Comparison of ENCODE assay signal across 1 cellular context in the genomic region with DNA sequence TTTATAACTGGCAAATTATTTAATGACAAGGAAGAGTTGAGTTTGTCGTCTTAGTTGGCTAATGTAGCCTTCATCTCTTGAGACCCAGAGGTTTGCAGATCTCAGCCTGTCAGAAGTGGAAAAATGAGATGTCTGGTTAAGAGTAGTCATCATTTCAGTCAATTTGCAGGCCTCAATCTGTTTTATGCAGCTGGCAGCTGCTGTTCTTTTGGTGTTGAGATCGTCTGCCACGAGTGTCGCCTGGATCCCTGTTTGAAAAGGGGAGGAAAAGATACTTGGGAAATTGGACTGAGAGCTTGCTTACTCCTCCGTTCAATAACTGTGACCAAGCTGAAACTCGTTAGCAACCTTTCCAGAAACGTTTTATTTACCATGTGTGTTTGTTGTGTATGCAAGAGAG.
TF ChIP-seq lines count a peak whose summit lies in the region.

No MANE protein-coding gene starts in this region.

TF ChIP-seq in IMR-90, 13 proteins besides CTCF, POLR2A, EP300 and RAD21:
- TF ChIP-seq CHD1 (IDR thresholded peaks at IDR 0.05; ENCODE audit: low read depth, low read length), result no peak
- no peak for TF ChIP-seq RFX5 (IDR thresholded peaks at IDR 0.05; ENCODE audit: low read depth, low read length)
- TF ChIP-seq RCOR1 (IDR thresholded peaks at IDR 0.05; ENCODE audit: insufficient replicate concordance, low read length), result no peak
